19 cellular contexts compared by ENCODE assay signal in genomic region chr15:58448331-58448730, GRCh38. TPM values are rescaled to one million over a fixed set of nuclear protein-coding genes. Genes with fewer than 3 reads are reported as not detected.
DNase-seq lines count a peak whose midpoint lies in the region; ATAC-seq and TF ChIP-seq lines count a peak whose summit lies in the region.
"Had no signal": no experiment of that assay in that cellular context is flagged by ENCODE, and none has a peak within 500 bp of the region (broad histone marks: within the 10 kb centered on the region; RNA-seq: fewer than 3 reads in every experiment).

No MANE protein-coding gene starts in this region.

- peaks cover 4% of the 10 kb centered on the region for H3K4me1 Mint-ChIP-seq in activated T-helper 17 cell treated with anti-CD3 and anti-CD28 coated beads, Interleukin-2, amount 50 U/mL, for 72 hours
- H3K4me1 Mint-ChIP-seq: B cell had no signal

- H3K4me1 ChIP-seq in thyroid gland = peaks cover 0 to 23% of the 10 kb centered on the region in 2 donors

- no peaks in the 10 kb centered on the region for H3K27me3 Mint-ChIP-seq in activated T-helper 17 cell treated with anti-CD3 and anti-CD28 coated beads, Interleukin-2, amount 50 U/mL, for 72 hours
- H3K27me3 Mint-ChIP-seq: CD4-positive, alpha-beta memory T cell had no signal

- no peaks in the 10 kb centered on the region for H3K9me3 ChIP-seq in thyroid gland
- H3K9me3 ChIP-seq: SK-N-SH had no signal

- no peak overlapping the region for H3K4me3 Mint-ChIP-seq in activated T-helper 17 cell treated with anti-CD3 and anti-CD28 coated beads, Interleukin-2, amount 50 U/mL, for 72 hours
- H3K4me3 Mint-ChIP-seq: B cell; CD4-positive, alpha-beta memory T cell had no signal

- no peaks in the 10 kb centered on the region for H3K36me3 Mint-ChIP-seq in activated T-helper 17 cell treated with anti-CD3 and anti-CD28 coated beads, Interleukin-2, amount 50 U/mL, for 72 hours (ENCODE audit: low read depth)
- H3K36me3 Mint-ChIP-seq: CD4-positive, alpha-beta memory T cell had no signal

- in situ Hi-C loops in G401 (cut with HindIII; ENCODE audit: low sequenced_read_pairs) = no loop called here

- intact Hi-C loops in thyroid gland (cut with DNase I) = no loop called here

- H3K27me3 ChIP-seq in thyroid gland = no peaks in the 10 kb centered on the region

- peak overlapping the region; percentile 19 to 66 (median 55) for H3K27ac ChIP-seq in thyroid gland

- DNase-seq in G401 (ENCODE audit: low spot score) = peak; percentile 46
- no peak for DNase-seq in left lobe of liver (ENCODE audit: low spot score)
- peak; percentile 47 to 54 for DNase-seq in thyroid gland
- no peak for DNase-seq in activated CD8-positive, alpha-beta memory T cell treated with anti-CD3 and anti-CD28 coated beads, Interleukin-2, amount 50 U/mL, for 4 hours
- DNase-seq: Calu3; CD4-positive, alpha-beta memory T cell; DMS53; GM23248; HCEC 1CT; KG1; NCI-H1436 treated with DMSO at 0.1 percent for 48 hours; NCI-H2081; NCI-H510A treated with DMSO at 0.1 percent for 48 hours; SK-N-SH had no signal

- WGBS in thyroid gland, 2 donors = 58 to 69% methylated on average over 5 of the region's 5 CpGs

- ATAC-seq in activated T-helper 17 cell treated with anti-CD3 and anti-CD28 coated beads, Interleukin-2, amount 50 U/mL, for 72 hours (replicated peaks) = no peak
- peak; percentile 11 for ATAC-seq in left lobe of liver
- no peak for ATAC-seq in HG02970 (IDR thresholded peaks at IDR 0.05; ENCODE audit: low FRiP score, unreplicated experiment)
- ATAC-seq in GM18867 (IDR thresholded peaks at IDR 0.05; ENCODE audit: unreplicated experiment) = no peak
- ATAC-seq: Panc1 had no signal

- H3K9me3 Mint-ChIP-seq in activated T-helper 17 cell treated with anti-CD3 and anti-CD28 coated beads, Interleukin-2, amount 50 U/mL, for 72 hours = no peaks in the 10 kb centered on the region
- H3K9me3 Mint-ChIP-seq: CD4-positive, alpha-beta memory T cell had no signal

- no peak for TF ChIP-seq POLR2A in thyroid gland (IDR thresholded peaks at IDR 0.05)

- H3K4me3 ChIP-seq in thyroid gland (replicated peaks in 1 of 3) = no peak overlapping the region
- H3K4me3 ChIP-seq: GM23248 had no signal

- TF ChIP-seq CTCF in thyroid gland (IDR thresholded peaks at IDR 0.05) = no peak

- peak overlapping the region; percentile 11 for H3K27ac Mint-ChIP-seq in activated T-helper 17 cell treated with anti-CD3 and anti-CD28 coated beads, Interleukin-2, amount 50 U/mL, for 72 hours
- H3K27ac Mint-ChIP-seq: B cell had no signal

- H3K36me3 ChIP-seq in thyroid gland = no peaks in the 10 kb centered on the region

RNA-seq across cellular contexts. Expression of gene LIPC, which starts 16.5 kb away (rescaled TPM):
- total RNA-seq in G401 (2014; rRNA removed; shearing (Covaris generic)) = not detected in 2 replicates
- total RNA-seq in activated T-helper 17 cell treated with anti-CD3 and anti-CD28 coated beads, Interleukin-2, amount 50 U/mL, for 72 hours = under 1 TPM; 0.17 to 0.26 TPM
- total RNA-seq in left lobe of liver (202 TPM), thyroid gland (1 to 10 TPM in 3 of 4 donors, under 1 TPM in 1; 0.81 to 4.6 (median 1.8) TPM)
- total RNA-seq: B cell, Calu3 had no signal

Comparison
In these comparisons a context has a peak if more than half of its experiments do, and no peak if none do; other contexts are left out.
1. DNase-seq: peak in G401 (single experiment) and thyroid gland (2 of 2); none in left lobe of liver (single experiment) and activated CD8-positive, alpha-beta memory T cell treated with anti-CD3 and anti-CD28 coated beads, Interleukin-2, amount 50 U/mL, for 4 hours (single experiment).
2. RNA of gene LIPC, which starts 16.5 kb away (total RNA-seq): 202 TPM in left lobe of liver (single experiment); 0.81 to 4.6 TPM in thyroid gland, 0.17 to 0.26 TPM in activated T-helper 17 cell treated with anti-CD3 and anti-CD28 coated beads, Interleukin-2, amount 50 U/mL, for 72 hours and not detected in G401; every median in the first group is over 10 times any median in the second.